In the genomic region with DNA sequence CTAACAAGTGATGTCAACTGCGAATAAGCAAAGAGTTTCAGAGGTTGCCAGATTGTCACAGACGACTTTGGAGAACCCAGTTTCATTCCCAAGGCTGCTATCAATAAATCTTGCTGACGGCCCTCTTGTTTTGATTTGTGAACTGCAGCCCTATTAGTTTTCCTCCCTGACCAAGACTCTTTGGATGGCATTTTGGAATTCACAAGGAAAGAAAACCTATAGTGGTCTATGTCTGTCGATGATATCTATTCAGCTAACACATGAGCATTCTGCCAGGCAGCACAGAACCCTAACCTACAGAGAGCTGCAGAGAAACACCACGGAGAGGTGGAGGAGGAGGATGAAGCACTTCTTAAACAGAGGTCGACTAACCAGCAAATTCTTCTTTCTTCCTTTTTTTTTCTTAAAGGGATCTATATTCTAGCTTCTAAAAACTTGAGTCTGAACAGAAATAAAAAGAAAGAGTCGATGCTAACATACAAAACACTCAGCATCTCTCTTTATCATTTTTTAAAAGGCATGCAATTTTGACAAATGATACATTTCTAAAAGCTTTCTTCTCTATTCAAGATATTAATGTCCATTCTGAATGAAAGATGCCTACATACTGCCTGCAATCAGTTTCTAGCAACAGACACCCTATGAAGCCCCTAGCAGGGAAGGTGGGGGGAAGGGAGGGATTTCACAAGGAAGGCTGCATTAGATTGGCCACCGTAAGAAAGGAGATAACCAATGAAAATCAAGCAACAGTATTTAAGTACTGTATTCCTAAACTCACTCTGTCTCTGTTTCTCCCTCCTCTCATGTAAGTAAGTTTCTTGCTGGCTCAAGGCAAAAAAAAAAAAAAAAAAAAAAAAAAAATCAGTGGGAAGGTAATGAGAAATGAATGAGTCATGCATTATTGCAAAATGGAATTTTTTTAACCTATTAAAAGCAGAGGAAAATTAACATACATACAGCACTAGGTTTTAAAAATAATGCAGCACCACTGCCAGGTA, we compare ENCODE assay signal across 8 cellular contexts.
A peak's percentile ranks its signal among the peaks of the same experiment; 100 is the strongest.
DNase-seq lines count a peak whose midpoint lies in the region; ATAC-seq, FAIRE-seq and TF ChIP-seq lines count a peak whose summit lies in the region.

No MANE protein-coding gene starts in this region.

- DNase-seq in D721Med (ENCODE audit: insufficient read length, low spot score) (no peak), esophagus squamous epithelium (lab: John Stamatoyannopoulos, UW) (no peak), omental fat pad (ENCODE audit: low spot score) (no peak), colonic mucosa (no peak)

- H2AFZ ChIP-seq in OCI-LY3 (ENCODE audit: low read depth, low read length) = no peak overlapping the region

- TF ChIP-seq CTCF in D721Med (IDR thresholded peaks at IDR 0.05; ENCODE audit: insufficient read depth, missing control alignments) = no peak
- TF ChIP-seq CTCF in OCI-LY3 (IDR thresholded peaks at IDR 0.05; ENCODE audit: low read depth, low read length) = no peak
- TF ChIP-seq CTCF in esophagus squamous epithelium (IDR thresholded peaks at IDR 0.05) = no peak
- no peak for TF ChIP-seq CTCF in omental fat pad (IDR thresholded peaks at IDR 0.05)
- no peak for TF ChIP-seq CTCF in colonic mucosa (IDR thresholded peaks at IDR 0.05)

- H3K4me1 ChIP-seq in OCI-LY3 (ENCODE audit: low read length) (no peaks in the 10 kb centered on the region), esophagus squamous epithelium (peaks cover 0 to 12% (median 0%) of the 10 kb centered on the region in 3 donors), colonic mucosa (no peaks in the 10 kb centered on the region)

- no peaks in the 10 kb centered on the region for H3K9me3 ChIP-seq in OCI-LY3 (ENCODE audit: insufficient read depth, low read length)
- no peaks in the 10 kb centered on the region for H3K9me3 ChIP-seq in esophagus squamous epithelium
- no peaks in the 10 kb centered on the region for H3K9me3 ChIP-seq in colonic mucosa

- H3K27me3 ChIP-seq in OCI-LY3 (ENCODE audit: low read depth, low read length) (no peaks in the 10 kb centered on the region), esophagus squamous epithelium (no peaks in the 10 kb centered on the region), colonic mucosa (no peaks in the 10 kb centered on the region)

- H3K9ac ChIP-seq in OCI-LY3 (ENCODE audit: low read length) (no peak overlapping the region), colonic mucosa (ENCODE audit: low read depth in 2 of 2, low read length in 2 of 2) (no peak overlapping the region)

- no peak for TF ChIP-seq POLR2A in esophagus squamous epithelium (IDR thresholded peaks at IDR 0.05)

- WGBS in esophagus squamous epithelium, 2 donors = 33 to 37% methylated on average over 8 of the region's 8 CpGs

- H3K27ac ChIP-seq in OCI-LY3 (ENCODE audit: low read length) = no peak overlapping the region
- H3K27ac ChIP-seq in esophagus squamous epithelium = peak overlapping the region in 1 of 4 donors; percentile 10
- no peak overlapping the region for H3K27ac ChIP-seq in colonic mucosa

- no peaks in the 10 kb centered on the region for H3K79me2 ChIP-seq in OCI-LY3 (ENCODE audit: low read length)

- H3K4me2 ChIP-seq in OCI-LY3 (ENCODE audit: low read length) = 0 out of 2 replicates have a peak overlapping the region, but pooled peaks have one; percentile 5

- ATAC-seq in omental fat pad (ENCODE audit: low FRiP score) = peak; percentile 97
- ATAC-seq in GM19463 (IDR thresholded peaks at IDR 0.05; ENCODE audit: unreplicated experiment) = no peak
- ATAC-seq in GM18519 (IDR thresholded peaks at IDR 0.05; ENCODE audit: low FRiP score, unreplicated experiment) = no peak
- no peak for ATAC-seq in HG03280 (IDR thresholded peaks at IDR 0.05; ENCODE audit: unreplicated experiment)

- peak; percentile 71 for FAIRE-seq in D721Med (lab: Jason Lieb, UNC)

- no peaks in the 10 kb centered on the region for H4K20me1 ChIP-seq in OCI-LY3 (ENCODE audit: insufficient read depth, low read length)

- H3K4me3 ChIP-seq in OCI-LY3 (ENCODE audit: low read length) (no peak overlapping the region), esophagus squamous epithelium (peak overlapping the region in 3 of 4 donors; percentile 24 to 29 (median 25)), colonic mucosa (no peak overlapping the region)

- H3K36me3 ChIP-seq in OCI-LY3 (replicated peaks; ENCODE audit: low read depth, low read length) = no peaks in the 10 kb centered on the region
- H3K36me3 ChIP-seq in esophagus squamous epithelium = no peaks in the 10 kb centered on the region
- no peaks in the 10 kb centered on the region for H3K36me3 ChIP-seq in colonic mucosa

- intact Hi-C loops in esophagus squamous epithelium (cut with DNase I) (no loop called here), colonic mucosa (cut with DNase I) (no loop called here)

Comparison
In these comparisons a context has a peak if more than half of its experiments do, and no peak if none do; other contexts are left out.
1. H3K4me3 ChIP-seq: peak in esophagus squamous epithelium (3 of 4); none in OCI-LY3 (single experiment) and colonic mucosa (single experiment).